Comparison of ENCODE assay signal across 8 cellular contexts in genomic region chrX:48468247-48468671, GRCh38. TPM values are rescaled to one million over a fixed set of nuclear protein-coding genes. Genes with fewer than 3 reads are reported as not detected.
DNase-seq lines count a peak whose midpoint lies in the region; ATAC-seq and TF ChIP-seq lines count a peak whose summit lies in the region.

No MANE protein-coding gene starts in this region.

- H3K4me1 ChIP-seq in mesenchymal stem cell (ENCODE audit: control insufficient read depth, insufficient read depth, low read depth, low read length) (peaks cover 17% of the 10 kb centered on the region), thymus (ENCODE audit: control insufficient read depth, insufficient read depth, low read length) (peaks cover 5% of the 10 kb centered on the region)

- peaks cover 5% of the 10 kb centered on the region for H3K36me3 Mint-ChIP-seq in activated naive CD8-positive, alpha-beta T cell

- H2BK12ac ChIP-seq in mesenchymal stem cell (ENCODE audit: low read length in 2 of 2): no peak overlapping the region

- H2BK5ac ChIP-seq in mesenchymal stem cell (ENCODE audit: low read depth, low read length, poor library complexity, severe bottlenecking): no peak overlapping the region

- H3K27me3 Mint-ChIP-seq in activated naive CD8-positive, alpha-beta T cell: no peaks in the 10 kb centered on the region

- no peaks in the 10 kb centered on the region for H3K9me3 ChIP-seq in mesenchymal stem cell (ENCODE audit: control insufficient read depth, low read length)
- H3K9me3 ChIP-seq in thymus (ENCODE audit: control insufficient read depth): no peaks in the 10 kb centered on the region

- in situ Hi-C loops in GM18951 (cut with MboI; ENCODE audit: low sequenced_read_pairs, unreplicated experiment): no loop called here

- peak; percentile 11 for TF ChIP-seq POLR2A in GM18951 (IDR thresholded peaks at IDR 0.05; ENCODE audit: extremely low read depth, insufficient read depth, insufficient read length)

- H3K36me3 ChIP-seq in mesenchymal stem cell (ENCODE audit: control insufficient read depth in 1 of 2, insufficient read depth in 2 of 2, low read depth in 1 of 2, low read length in 2 of 2): no peaks in the 10 kb centered on the region
- peaks cover 4% of the 10 kb centered on the region for H3K36me3 ChIP-seq in thymus (ENCODE audit: control insufficient read depth, insufficient read depth)

- ATAC-seq in HG03045 (IDR thresholded peaks at IDR 0.05; ENCODE audit: unreplicated experiment): no peak
- no peak for ATAC-seq in GM19395 (IDR thresholded peaks at IDR 0.05; ENCODE audit: unreplicated experiment)

- H3K4ac ChIP-seq in mesenchymal stem cell (ENCODE audit: low read depth in 1 of 2, low read length in 2 of 2): peak overlapping the region in 1 of 2 experiments; percentile 51

- H3K18ac ChIP-seq in mesenchymal stem cell (ENCODE audit: low read depth in 1 of 2, low read length in 2 of 2): peak overlapping the region; percentile 5 to 33

- DNase-seq in NCI-H524 (lab: John Stamatoyannopoulos, UW) (peak; percentile 76 to 83), mesenchymal stem cell (no peak), NCI-H1092 (lab: John Stamatoyannopoulos, UW) (no peak)

- H3K27ac ChIP-seq in mesenchymal stem cell (ENCODE audit: low read length, poor library complexity, severe bottlenecking) (no peak overlapping the region), thymus (ENCODE audit: low read depth) (no peak overlapping the region)

- no peak overlapping the region for H4K8ac ChIP-seq in mesenchymal stem cell (ENCODE audit: low read length)

- no peaks in the 10 kb centered on the region for H3K9me3 Mint-ChIP-seq in activated naive CD8-positive, alpha-beta T cell (ENCODE audit: low read depth)

- H3K9ac ChIP-seq in mesenchymal stem cell (ENCODE audit: low read length): peak overlapping the region; percentile 68

- no peaks in the 10 kb centered on the region for H3K79me1 ChIP-seq in mesenchymal stem cell (replicated peaks; ENCODE audit: low read length, poor library complexity, severe bottlenecking)

- H2BK15ac ChIP-seq in mesenchymal stem cell (ENCODE audit: low read depth, poor library complexity, severe bottlenecking): no peak overlapping the region

- no peak overlapping the region for H3K23ac ChIP-seq in mesenchymal stem cell (ENCODE audit: low read length in 2 of 2)

- no peak overlapping the region for H2BK120ac ChIP-seq in mesenchymal stem cell (ENCODE audit: low read depth, low read length)

- WGBS in mesenchymal stem cell: 0% methylated on average over 9 of the region's 18 CpGs
- WGBS in thymus: 1% methylated on average over 18 of the region's 18 CpGs

- H3K27ac Mint-ChIP-seq in activated naive CD8-positive, alpha-beta T cell: peak overlapping the region; percentile 93

- H3K4me3 ChIP-seq in mesenchymal stem cell (ENCODE audit: insufficient read depth in 1 of 2, low read depth in 1 of 2, low read length in 2 of 2) (peak overlapping the region in 1 of 2 experiments; percentile 69), thymus (ENCODE audit: low read length) (peak overlapping the region; percentile 63)

- no peak overlapping the region for H2AFZ ChIP-seq in mesenchymal stem cell (ENCODE audit: low read depth, low read length)

- peak overlapping the region; percentile 97 for H3K4me3 Mint-ChIP-seq in activated naive CD8-positive, alpha-beta T cell

- no peak overlapping the region for H4K91ac ChIP-seq in mesenchymal stem cell (ENCODE audit: low read length)

- no peak overlapping the region for H3K4me2 ChIP-seq in mesenchymal stem cell (ENCODE audit: low read length, poor library complexity, severe bottlenecking)

- peaks cover 28% of the 10 kb centered on the region for H3K4me1 Mint-ChIP-seq in activated naive CD8-positive, alpha-beta T cell (ENCODE audit: low read depth)

- peaks cover 0 to 13% of the 10 kb centered on the region in 2 experiments for H3K27me3 ChIP-seq in mesenchymal stem cell (ENCODE audit: control insufficient read depth in 1 of 2, insufficient read depth in 1 of 2, low read length in 2 of 2)
- no peaks in the 10 kb centered on the region for H3K27me3 ChIP-seq in thymus (ENCODE audit: control insufficient read depth, insufficient read depth)

- H3K14ac ChIP-seq in mesenchymal stem cell (ENCODE audit: low read length in 2 of 2): no peak overlapping the region

- no peak overlapping the region for H2AK5ac ChIP-seq in mesenchymal stem cell (ENCODE audit: low read length, severe bottlenecking)

RNA-seq across cellular contexts. Expression of gene SLC38A5, which starts 1.8 kb away (rescaled TPM):
- 12.1 TPM for polyA plus RNA-seq in mesenchymal stem cell (2013, experiment 1 of 2)
- 12.8 TPM for polyA plus RNA-seq in mesenchymal stem cell (2013, experiment 2 of 2)
- polyA plus RNA-seq in thymus: 19.6 TPM

RNA-seq across cellular contexts. Expression of gene FTSJ1, which starts 7.7 kb away (rescaled TPM):
- 52.9 TPM for polyA plus RNA-seq in mesenchymal stem cell (2013, experiment 1 of 2)
- polyA plus RNA-seq in mesenchymal stem cell (2013, experiment 2 of 2): 53.1 TPM
- polyA plus RNA-seq in thymus: 54.3 TPM

RNA-seq across cellular contexts. Expression of gene PORCN, which starts 40.5 kb away (rescaled TPM):
- 12.1 TPM for polyA plus RNA-seq in mesenchymal stem cell (2013, experiment 1 of 2)
- polyA plus RNA-seq in mesenchymal stem cell (2013, experiment 2 of 2): 12.5 TPM
- polyA plus RNA-seq in thymus: 6.1 TPM

RNA-seq across cellular contexts. Expression of gene EBP, which starts 53.3 kb away (rescaled TPM):
- 98.9 TPM for polyA plus RNA-seq in mesenchymal stem cell (2013, experiment 1 of 2)
- 97.3 TPM for polyA plus RNA-seq in mesenchymal stem cell (2013, experiment 2 of 2)
- polyA plus RNA-seq in thymus: 39.9 TPM

RNA-seq across cellular contexts. Expression of gene SSX4B, which starts 56.5 kb away (rescaled TPM):
- polyA plus RNA-seq in mesenchymal stem cell (2013, experiment 1 of 2): not detected
- not detected for polyA plus RNA-seq in mesenchymal stem cell (2013, experiment 2 of 2)
- not detected for polyA plus RNA-seq in thymus

Comparison
In these comparisons a context has a peak if more than half of its experiments do, and no peak if none do; other contexts are left out.
1. DNase-seq: peak in NCI-H524 (2 of 2); none in mesenchymal stem cell (single experiment) and NCI-H1092 (single experiment).